Comparison of ENCODE assay signal across 12 cellular contexts in the genomic region with DNA sequence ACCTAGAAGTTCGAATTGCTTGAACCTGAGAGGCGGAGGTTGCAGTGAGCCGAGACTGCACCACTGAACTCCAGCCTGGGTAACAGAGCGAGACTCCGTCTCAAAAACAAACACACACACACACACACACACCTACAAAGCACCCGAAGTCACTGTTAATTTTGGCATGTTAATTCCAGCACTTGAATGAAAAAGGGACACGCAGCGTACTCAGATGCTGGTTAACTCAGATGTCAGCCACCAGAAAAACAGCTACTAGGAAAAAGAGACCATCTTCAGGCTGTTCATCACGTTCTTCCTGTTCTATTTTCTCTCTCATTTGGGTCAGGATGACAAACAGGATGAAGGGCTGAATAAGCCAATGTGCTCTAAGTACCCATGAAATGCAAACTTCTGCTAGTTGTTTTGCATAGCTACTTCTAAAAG. TPM values are rescaled to one million over a fixed set of nuclear protein-coding genes. Genes with fewer than 3 reads are reported as not detected.
DNase-seq lines count a peak whose midpoint lies in the region; ATAC-seq, FAIRE-seq and TF ChIP-seq lines count a peak whose summit lies in the region.
"Had no signal": no experiment of that assay in that cellular context is flagged by ENCODE, and none has a peak within 500 bp of the region (broad histone marks: within the 10 kb centered on the region; RNA-seq: fewer than 3 reads in every experiment).

No MANE protein-coding gene starts in this region.

- no peak for TF ChIP-seq EP300 in K562 (IDR thresholded peaks at IDR 0.05; ENCODE audit: low read length)

- CTCF ChIA-PET in CD8-positive, alpha-beta T cell (lab: Charles Lee) = no interaction called here
- CTCF ChIA-PET in K562 (lab: Yijun Ruan, JAX; ENCODE audit: low intra/inter-chr PET ratio) = no interaction called here

- no peak overlapping the region for H3K27ac ChIP-seq in CD8-positive, alpha-beta T cell (ENCODE audit: low read depth, low read length)
- H3K27ac ChIP-seq in K562 (ENCODE audit: extremely low read depth, low read depth, low read length) = no peak overlapping the region

- H3K79me2 ChIP-seq in K562 (ENCODE audit: control insufficient read depth, insufficient read depth, low read length) = no peaks in the 10 kb centered on the region

- DNase-seq in CD8-positive, alpha-beta T cell = no peak
- DNase-seq in K562 (ENCODE audit: extremely low read depth in 1 of 4, low spot score in 3 of 4) = no peak
- DNase-seq in SW 1271 (lab: John Stamatoyannopoulos, UW) = no peak
- DNase-seq in cerebellar nuclear complex (lab: John Stamatoyannopoulos, UW) = no peak
- DNase-seq in NCI-H2196 (lab: John Stamatoyannopoulos, UW; ENCODE audit: unreplicated experiment) = no peak
- DNase-seq in hippocampal formation (lab: John Stamatoyannopoulos, UW) = no peak
- DNase-seq: central memory CD4-positive, alpha-beta T cell; DMS 273 treated with DMSO at 0.1 percent for 48 hours; NCI-H510A treated with DMSO at 0.1 percent for 48 hours; right cardiac atrium had no signal

- ATAC-seq in CD8-positive, alpha-beta T cell = peak; percentile 48
- ATAC-seq in GM19025 (IDR thresholded peaks at IDR 0.05; ENCODE audit: low read depth, unreplicated experiment) (peak; percentile 81), HG03066 (IDR thresholded peaks at IDR 0.05; ENCODE audit: low read depth, unreplicated experiment) (peak; percentile 90), K562 (no peak)
- ATAC-seq: right cardiac atrium had no signal

- no peak for TF ChIP-seq RAD21 in K562 (CRISPR knock-in tag; conservative IDR thresholded peaks at IDR 0.05 in 1 of 2, IDR thresholded peaks at IDR 0.05 in 1 of 2)

- peak; percentile 48 for FAIRE-seq in K562 (lab: Jason Lieb, UNC)

- no peak for TF ChIP-seq POLR2A in K562 (conservative IDR thresholded peaks at IDR 0.05)

- POLR2A ChIA-PET in CD8-positive, alpha-beta T cell (lab: Charles Lee) = no interaction called here
- POLR2A ChIA-PET in K562 (lab: Yijun Ruan, JAX) = interaction anchor here (1.1 to 1.4 kb wide), 3 partner anchors 9 to 20 kb away, joined by 3 to 5 read pairs (median 4); no protein-coding TSS in a partner anchor

- peaks cover 14% of the 10 kb centered on the region for H3K36me3 ChIP-seq in CD8-positive, alpha-beta T cell (ENCODE audit: insufficient read depth, low read length)
- H3K36me3 ChIP-seq in K562 (ENCODE audit: control insufficient read depth, insufficient read depth, low read length) = peaks cover 20% of the 10 kb centered on the region

- H3K9me3 ChIP-seq in CD8-positive, alpha-beta T cell (ENCODE audit: low read length) = no peaks in the 10 kb centered on the region
- H3K9me3 ChIP-seq in K562 (replicated peaks; ENCODE audit: control insufficient read depth, insufficient read depth, low read depth, low read length) = no peaks in the 10 kb centered on the region

- H3K4me1 Mint-ChIP-seq in CD8-positive, alpha-beta T cell (ENCODE audit: low read depth) = peaks cover 14% of the 10 kb centered on the region

- no peaks in the 10 kb centered on the region for H3K9me3 Mint-ChIP-seq in CD8-positive, alpha-beta T cell

- WGBS in K562 (ENCODE audit: insufficient coverage, low coverage, missing lambda C conversion rate) = 78% methylated on average over 8 of the region's 9 CpGs

- H3K4me2 ChIP-seq in K562 (ENCODE audit: insufficient read depth, low read length) = no peak overlapping the region

- H3K4me1 ChIP-seq in CD8-positive, alpha-beta T cell (ENCODE audit: insufficient read depth, low read length) = no peaks in the 10 kb centered on the region
- H3K4me1 ChIP-seq in K562 (replicated peaks in 1 of 2; ENCODE audit: control insufficient read depth in 2 of 2, insufficient read depth in 2 of 2, low read length in 2 of 2) = no peaks in the 10 kb centered on the region

- H3K36me3 Mint-ChIP-seq in CD8-positive, alpha-beta T cell = peaks cover 46% of the 10 kb centered on the region

- no peak for TF ChIP-seq CTCF in CD8-positive, alpha-beta T cell (IDR thresholded peaks at IDR 0.05)
- TF ChIP-seq CTCF in K562 (IDR thresholded peaks at IDR 0.05 in 2 of 3, conservative IDR thresholded peaks at IDR 0.05 in 1 of 3; ENCODE audit: insufficient read depth in 2 of 3, low read depth in 1 of 3, low read length in 3 of 3) = no peak

- H3K27me3 ChIP-seq in CD8-positive, alpha-beta T cell (ENCODE audit: insufficient read depth, low read length) = no peaks in the 10 kb centered on the region
- no peaks in the 10 kb centered on the region for H3K27me3 ChIP-seq in K562 (ENCODE audit: control insufficient read depth in 2 of 2, insufficient read depth in 2 of 2, low read length in 2 of 2)

- no TSS peak for BruUV-seq in K562 (replicated peaks; lab: Mats Ljungman, UMichigan)

- no peaks in the 10 kb centered on the region for H3K27me3 Mint-ChIP-seq in CD8-positive, alpha-beta T cell (ENCODE audit: low read depth)

- H3K27ac Mint-ChIP-seq in CD8-positive, alpha-beta T cell = peak overlapping the region; percentile 94

- H2AFZ ChIP-seq in K562 (ENCODE audit: low read depth, low read length) = no peak overlapping the region

- H3K4me3 Mint-ChIP-seq in CD8-positive, alpha-beta T cell = peak overlapping the region; percentile 79

- no peaks in the 10 kb centered on the region for H4K20me1 ChIP-seq in K562 (replicated peaks; ENCODE audit: control insufficient read depth, insufficient read depth, low read length)

- no peaks in the 10 kb centered on the region for H3K9me1 ChIP-seq in K562 (ENCODE audit: control insufficient read depth, insufficient read depth, low read length)

- H3K4me3 ChIP-seq in CD8-positive, alpha-beta T cell (ENCODE audit: low read depth, low read length) = no peak overlapping the region
- H3K4me3 ChIP-seq in K562 = no peak overlapping the region

- no peak overlapping the region for H3K9ac ChIP-seq in K562 (ENCODE audit: insufficient read depth in 1 of 2, low read depth in 2 of 2, low read length in 2 of 2)

- in situ Hi-C loops in K562 (cut with MboI) = no loop called here

- intact Hi-C loops in CD8-positive, alpha-beta T cell (cut with DNase I, micrococcal nuclease) = no loop called here
- intact Hi-C loops in K562 (cut with micrococcal nuclease) = no loop called here

TF ChIP-seq in K562, 482 proteins besides CTCF, POLR2A, EP300 and RAD21 (continues in another document):
- TF ChIP-seq, protein P1, sequence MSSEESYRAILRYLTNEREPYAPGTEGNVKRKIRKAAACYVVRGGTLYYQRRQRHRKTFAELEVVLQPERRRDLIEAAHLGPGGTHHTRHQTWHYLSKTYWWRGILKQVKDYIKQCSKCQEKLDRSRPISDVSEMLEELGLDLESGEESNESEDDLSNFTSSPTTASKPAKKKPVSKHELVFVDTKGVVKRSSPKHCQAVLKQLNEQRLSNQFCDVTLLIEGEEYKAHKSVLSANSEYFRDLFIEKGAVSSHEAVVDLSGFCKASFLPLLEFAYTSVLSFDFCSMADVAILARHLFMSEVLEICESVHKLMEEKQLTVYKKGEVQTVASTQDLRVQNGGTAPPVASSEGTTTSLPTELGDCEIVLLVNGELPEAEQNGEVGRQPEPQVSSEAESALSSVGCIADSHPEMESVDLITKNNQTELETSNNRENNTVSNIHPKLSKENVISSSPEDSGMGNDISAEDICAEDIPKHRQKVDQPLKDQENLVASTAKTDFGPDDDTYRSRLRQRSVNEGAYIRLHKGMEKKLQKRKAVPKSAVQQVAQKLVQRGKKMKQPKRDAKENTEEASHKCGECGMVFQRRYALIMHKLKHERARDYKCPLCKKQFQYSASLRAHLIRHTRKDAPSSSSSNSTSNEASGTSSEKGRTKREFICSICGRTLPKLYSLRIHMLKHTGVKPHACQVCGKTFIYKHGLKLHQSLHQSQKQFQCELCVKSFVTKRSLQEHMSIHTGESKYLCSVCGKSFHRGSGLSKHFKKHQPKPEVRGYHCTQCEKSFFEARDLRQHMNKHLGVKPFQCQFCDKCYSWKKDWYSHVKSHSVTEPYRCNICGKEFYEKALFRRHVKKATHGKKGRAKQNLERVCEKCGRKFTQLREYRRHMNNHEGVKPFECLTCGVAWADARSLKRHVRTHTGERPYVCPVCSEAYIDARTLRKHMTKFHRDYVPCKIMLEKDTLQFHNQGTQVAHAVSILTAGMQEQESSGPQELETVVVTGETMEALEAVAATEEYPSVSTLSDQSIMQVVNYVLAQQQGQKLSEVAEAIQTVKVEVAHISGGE (CRISPR knock-in tag; IDR thresholded peaks at IDR 0.05) = no peak

RNA-seq across cellular contexts. Expression of a gene that starts 46.9 kb away (rescaled TPM):
- total RNA-seq in CD8-positive, alpha-beta T cell = 1 to 10 TPM; 6.3 to 8.9 TPM
- 10.1 and 22.8 TPM in 2 replicates for total RNA-seq in K562 (2011; cell fraction: chromatin; rRNA removed; ENCODE audit: low replicate concordance)
- 5.3 and 5.5 TPM in 2 replicates for total RNA-seq in K562 (2011; cell fraction: nucleolus; rRNA removed)
- total RNA-seq in K562 (2011; cell fraction: nucleoplasm; rRNA removed) = 13.9 and 19.7 TPM in 2 replicates
- total RNA-seq in K562 (2014; rRNA removed) (23.6 and 24.3 TPM in 2 replicates), K562 (2014; rRNA removed; fragmentation: Illumina TruSeq; extraction: Trizol) (29.6 and 32.8 TPM in 2 replicates), K562 (2015; rRNA removed; fragmentation: Illumina TruSeq; extraction: Trizol) (28.6 and 32.6 TPM in 2 replicates), K562 (2021) (22.1 and 27.7 TPM in 2 replicates)
- polyA plus RNA-seq in K562 (2011; rRNA removed) (19.9 and 27.9 TPM in 2 replicates), K562 (2014; fragmentation: Illumina TruSeq; extraction: Trizol) (32.4 and 41.0 TPM in 2 replicates), K562 (2014; fragmentation: Nextera tagmentation; extraction: Ambion mirVana) (10 to 100 TPM in 1 of 2 experiments, 1 to 10 TPM in 1; 8.5 to 13.1 TPM), K562 (2014; rRNA removed) (16.7 and 22.6 TPM in 2 replicates)
- polyA plus RNA-seq in K562 (2011; cell fraction: cytosol; rRNA removed) = 5.5 and 7.7 TPM in 2 replicates
- 2.7 and 3.7 TPM in 2 replicates for polyA plus RNA-seq in K562 (2011; cell fraction: nucleus; rRNA removed)
- 19.8 and 21.9 TPM in 2 replicates for polyA plus RNA-seq in K562 (2012)
- 35.4 and 37.7 TPM in 2 replicates for polyA minus RNA-seq in K562 (2011; rRNA and poly(A)+ RNA removed)
- polyA minus RNA-seq in K562 (2011; cell fraction: cytosol; rRNA and poly(A)+ RNA removed) = 6.5 and 7.5 TPM in 2 replicates
- 6.3 and 8.9 TPM in 2 replicates for polyA minus RNA-seq in K562 (2011; cell fraction: nucleus; rRNA and poly(A)+ RNA removed)
